In the genomic region with DNA sequence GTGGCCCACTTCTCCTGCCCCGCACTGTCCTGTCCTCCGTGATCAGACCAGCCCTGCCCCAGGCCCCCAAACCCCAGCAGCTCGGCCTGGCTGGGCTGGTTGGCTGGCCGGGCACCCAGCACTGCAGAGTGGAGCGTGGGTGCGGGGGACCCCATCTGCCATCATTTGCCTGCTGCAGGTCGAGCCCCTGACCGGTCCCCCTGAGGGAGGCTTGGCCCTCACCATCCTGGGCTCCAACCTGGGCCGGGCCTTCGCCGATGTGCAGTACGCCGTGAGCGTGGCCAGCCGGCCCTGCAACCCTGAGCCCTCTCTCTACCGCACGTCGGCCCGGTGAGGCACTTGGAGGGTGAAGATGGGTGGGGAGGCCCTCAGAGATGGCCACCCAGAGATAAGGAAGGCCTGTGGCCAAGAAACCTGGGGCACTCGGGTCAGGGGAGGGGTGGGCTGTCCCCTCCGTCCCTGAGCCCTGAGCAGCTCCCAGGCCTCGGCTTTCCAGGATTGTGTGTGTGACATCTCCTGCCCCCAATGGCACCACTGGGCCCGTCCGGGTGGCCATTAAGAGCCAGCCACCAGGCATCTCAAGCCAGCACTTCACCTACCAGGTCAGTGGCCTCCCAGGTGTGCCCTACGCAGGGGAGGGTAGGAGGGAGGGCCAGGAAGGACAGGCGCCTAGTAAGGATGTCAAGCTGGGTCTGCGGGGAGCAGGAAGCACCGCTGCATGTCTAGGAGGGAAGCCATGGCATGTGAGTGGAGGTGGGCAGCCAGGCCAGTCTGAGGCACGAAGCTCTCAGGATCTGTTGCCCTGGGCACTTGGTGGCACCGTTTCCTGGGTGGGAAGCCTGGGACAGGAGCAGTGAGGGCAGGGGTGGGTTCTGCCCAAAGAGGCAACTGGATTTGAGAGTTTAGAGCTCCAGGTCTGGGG, we compare ENCODE assay signal across 18 cellular contexts. TPM values are rescaled to one million over a fixed set of nuclear protein-coding genes. Genes with fewer than 3 reads are reported as not detected.
DNase-seq lines count a peak whose midpoint lies in the region; ATAC-seq and TF ChIP-seq lines count a peak whose summit lies in the region.
"Had no signal": no experiment of that assay in that cellular context is flagged by ENCODE, and none has a peak within 500 bp of the region (broad histone marks: within the 10 kb centered on the region; RNA-seq: fewer than 3 reads in every experiment).

No MANE protein-coding gene starts in this region.

- CTCF ChIA-PET in activated naive CD4-positive, alpha-beta T cell treated with anti-CD3 and anti-CD28 coated beads, Interleukin-2, amount 10 ng/mL, durations not matched to agents 7 days and 5 days (lab: Charles Lee), result interaction anchor here (1.4 kb wide), 1 partner anchor 175 kb away, joined by 3 read pairs; no protein-coding TSS in a partner anchor
- CTCF ChIA-PET in activated naive CD4-positive, alpha-beta T cell treated with anti-CD3 and anti-CD28 coated beads for 36 hours (lab: Charles Lee), result no interaction called here

- intact Hi-C loops in activated naive CD4-positive, alpha-beta T cell treated with anti-CD3 and anti-CD28 coated beads for 36 hours (cut with micrococcal nuclease), result no loop called here
- intact Hi-C loops in sciatic nerve (cut with DNase I), result no loop called here

- H3K27ac ChIP-seq in endodermal cell (ENCODE audit: low read depth, low read length), result no peak overlapping the region
- H3K27ac ChIP-seq: GM23248, HL-60, SJCRH30 had no signal

- 86 to 100% methylated on average over 1 to 30 of the region's 30 CpGs for WGBS in endodermal cell (ENCODE audit: insufficient coverage in 1 of 2, insufficient read length in 1 of 2), 2 experiments

- peak; percentile 3 for DNase-seq in activated naive CD4-positive, alpha-beta T cell treated with anti-CD3 and anti-CD28 coated beads, Interleukin-2, amount 10 ng/mL, durations not matched to agents 7 days and 5 days
- DNase-seq in activated naive CD4-positive, alpha-beta T cell treated with anti-CD3 and anti-CD28 coated beads for 36 hours, result no peak
- DNase-seq in GM10266 (ENCODE audit: extremely low spot score), result peak; percentile 8
- peak; percentile 28 for DNase-seq in endodermal cell
- DNase-seq in sciatic nerve (ENCODE audit: low spot score), result peak; percentile 52
- no peak for DNase-seq in NCI-H2196 treated with DMSO at 0.1 percent for 48 hours (lab: John Stamatoyannopoulos, UW; ENCODE audit: unreplicated experiment)
- no peak for DNase-seq in MV-4-11 (lab: John Stamatoyannopoulos, UW)
- DNase-seq: COR-L47, GM23248, NCI-H1417 treated with DMSO at 0.1 percent for 48 hours, NCI-H2029, NCI-H2171, NCI-H748 treated with DMSO at 0.1 percent for 48 hours, RPMI8226, SJCRH30 had no signal

- no peaks in the 10 kb centered on the region for H3K9me3 ChIP-seq in endodermal cell (ENCODE audit: control insufficient read depth, low read length)
- H3K9me3 ChIP-seq: SJCRH30 had no signal

- no peak overlapping the region for H3K4me3 ChIP-seq in endodermal cell (ENCODE audit: low read length)
- H3K4me3 ChIP-seq: GM23248, SJCRH30 had no signal

- H3K9ac ChIP-seq in endodermal cell (ENCODE audit: extremely low read depth, low read length, poor library complexity, severe bottlenecking), result no peak overlapping the region
- H3K9ac ChIP-seq: GM23248 had no signal

- H3K4me1 Mint-ChIP-seq in activated naive CD4-positive, alpha-beta T cell treated with anti-CD3 and anti-CD28 coated beads, Interleukin-2, amount 10 ng/mL, durations not matched to agents 7 days and 5 days, result peaks cover 2% of the 10 kb centered on the region
- no peaks in the 10 kb centered on the region for H3K4me1 Mint-ChIP-seq in activated naive CD4-positive, alpha-beta T cell treated with anti-CD3 and anti-CD28 coated beads for 36 hours (ENCODE audit: low read depth)
- no peaks in the 10 kb centered on the region for H3K4me1 Mint-ChIP-seq in endodermal cell

- no peak overlapping the region for H3K27ac Mint-ChIP-seq in activated naive CD4-positive, alpha-beta T cell treated with anti-CD3 and anti-CD28 coated beads, Interleukin-2, amount 10 ng/mL, durations not matched to agents 7 days and 5 days
- no peak overlapping the region for H3K27ac Mint-ChIP-seq in activated naive CD4-positive, alpha-beta T cell treated with anti-CD3 and anti-CD28 coated beads for 36 hours
- no peak overlapping the region for H3K27ac Mint-ChIP-seq in endodermal cell

- no peaks in the 10 kb centered on the region for H3K27me3 ChIP-seq in endodermal cell (ENCODE audit: control insufficient read depth, insufficient read depth, low read length, poor library complexity, severe bottlenecking)
- H3K27me3 ChIP-seq: SJCRH30 had no signal

- H3K27me3 Mint-ChIP-seq in activated naive CD4-positive, alpha-beta T cell treated with anti-CD3 and anti-CD28 coated beads, Interleukin-2, amount 10 ng/mL, durations not matched to agents 7 days and 5 days, result no peaks in the 10 kb centered on the region
- H3K27me3 Mint-ChIP-seq in activated naive CD4-positive, alpha-beta T cell treated with anti-CD3 and anti-CD28 coated beads for 36 hours (ENCODE audit: low read depth), result no peaks in the 10 kb centered on the region
- no peaks in the 10 kb centered on the region for H3K27me3 Mint-ChIP-seq in endodermal cell (ENCODE audit: insufficient read depth)

- no peaks in the 10 kb centered on the region for H3K9me3 Mint-ChIP-seq in activated naive CD4-positive, alpha-beta T cell treated with anti-CD3 and anti-CD28 coated beads, Interleukin-2, amount 10 ng/mL, durations not matched to agents 7 days and 5 days
- no peaks in the 10 kb centered on the region for H3K9me3 Mint-ChIP-seq in activated naive CD4-positive, alpha-beta T cell treated with anti-CD3 and anti-CD28 coated beads for 36 hours
- peaks cover 32% of the 10 kb centered on the region for H3K9me3 Mint-ChIP-seq in endodermal cell

- H3K4me3 Mint-ChIP-seq in activated naive CD4-positive, alpha-beta T cell treated with anti-CD3 and anti-CD28 coated beads, Interleukin-2, amount 10 ng/mL, durations not matched to agents 7 days and 5 days, result no peak overlapping the region
- no peak overlapping the region for H3K4me3 Mint-ChIP-seq in activated naive CD4-positive, alpha-beta T cell treated with anti-CD3 and anti-CD28 coated beads for 36 hours
- no peak overlapping the region for H3K4me3 Mint-ChIP-seq in endodermal cell

- no peaks in the 10 kb centered on the region for H3K4me1 ChIP-seq in endodermal cell (ENCODE audit: control insufficient read depth, insufficient read depth, low read length)
- H3K4me1 ChIP-seq: SJCRH30 had no signal

- ATAC-seq in sciatic nerve, result no peak
- ATAC-seq in GM18502 (IDR thresholded peaks at IDR 0.05; ENCODE audit: poor library complexity, unreplicated experiment), result no peak
- ATAC-seq: HCT116 had no signal

- no peaks in the 10 kb centered on the region for H3K36me3 Mint-ChIP-seq in activated naive CD4-positive, alpha-beta T cell treated with anti-CD3 and anti-CD28 coated beads, Interleukin-2, amount 10 ng/mL, durations not matched to agents 7 days and 5 days
- no peaks in the 10 kb centered on the region for H3K36me3 Mint-ChIP-seq in activated naive CD4-positive, alpha-beta T cell treated with anti-CD3 and anti-CD28 coated beads for 36 hours (ENCODE audit: low read depth)
- no peaks in the 10 kb centered on the region for H3K36me3 Mint-ChIP-seq in endodermal cell (ENCODE audit: low read depth)

- no peaks in the 10 kb centered on the region for H3K36me3 ChIP-seq in endodermal cell (ENCODE audit: control insufficient read depth, insufficient read depth, low read length)
- H3K36me3 ChIP-seq: SJCRH30 had no signal

- TF ChIP-seq CTCF in GM10266 (IDR thresholded peaks at IDR 0.05; ENCODE audit: control insufficient read depth, insufficient read depth, low read depth, missing control alignments) (no peak), endodermal cell (conservative IDR thresholded peaks at IDR 0.05) (no peak)

RNA-seq across cellular contexts. Expression of gene PLXNB3, which starts 7.9 kb away (rescaled TPM):
- total RNA-seq in activated naive CD4-positive, alpha-beta T cell treated with anti-CD3 and anti-CD28 coated beads for 36 hours, result under 1 TPM; 0.05 to 0.44 TPM
- total RNA-seq in endodermal cell (1 to 10 TPM; 1.1 TPM), sciatic nerve (73.1 TPM)
- polyA plus RNA-seq in endodermal cell (2013, experiment 1 of 2), result 4.5 TPM
- 2.6 TPM for polyA plus RNA-seq in endodermal cell (2013, experiment 2 of 2)

RNA-seq across cellular contexts. Expression of gene SRPK3, which starts 8.9 kb away (rescaled TPM):
- total RNA-seq in activated naive CD4-positive, alpha-beta T cell treated with anti-CD3 and anti-CD28 coated beads for 36 hours, result not detected
- not detected for total RNA-seq in endodermal cell
- polyA plus RNA-seq in endodermal cell (2013, experiment 1 of 2), result 0.32 TPM
- polyA plus RNA-seq in endodermal cell (2013, experiment 2 of 2), result not detected
- 1.1 TPM for total RNA-seq in sciatic nerve

RNA-seq across cellular contexts. Expression of gene IDH3G, which starts 22.2 kb away (rescaled TPM):
- 10 to 100 TPM; 46.3 to 49.9 TPM for total RNA-seq in activated naive CD4-positive, alpha-beta T cell treated with anti-CD3 and anti-CD28 coated beads for 36 hours
- total RNA-seq in endodermal cell (10 to 100 TPM; 39.5 to 45.0 TPM), sciatic nerve (39.9 TPM)
- polyA plus RNA-seq in endodermal cell (2013, experiment 1 of 2), result 53.1 TPM
- polyA plus RNA-seq in endodermal cell (2013, experiment 2 of 2), result 48.6 TPM

RNA-seq across cellular contexts. Expression of gene SSR4, which starts 22.5 kb away (rescaled TPM):
- total RNA-seq in activated naive CD4-positive, alpha-beta T cell treated with anti-CD3 and anti-CD28 coated beads for 36 hours, result 100 to 1,000 TPM; 148 to 152 TPM
- total RNA-seq in endodermal cell, result 100 to 1,000 TPM; 220 to 236 TPM
- 275 TPM for polyA plus RNA-seq in endodermal cell (2013, experiment 1 of 2)
- polyA plus RNA-seq in endodermal cell (2013, experiment 2 of 2), result 267 TPM
- 110 TPM for total RNA-seq in sciatic nerve

RNA-seq across cellular contexts. Expression of gene ABCD1, which starts 47.3 kb away (rescaled TPM):
- 1 to 10 TPM; 2.5 to 3.4 TPM for total RNA-seq in activated naive CD4-positive, alpha-beta T cell treated with anti-CD3 and anti-CD28 coated beads for 36 hours
- total RNA-seq in endodermal cell, result 10 to 100 TPM; 17.9 to 18.2 TPM
- polyA plus RNA-seq in endodermal cell (2013, experiment 1 of 2), result 12.6 TPM
- 15.8 TPM for polyA plus RNA-seq in endodermal cell (2013, experiment 2 of 2)
- total RNA-seq in sciatic nerve, result 10.1 TPM

Comparison
In these comparisons a context has a peak if more than half of its experiments do, and no peak if none do; other contexts are left out.
1. DNase-seq: peak in activated naive CD4-positive, alpha-beta T cell treated with anti-CD3 and anti-CD28 coated beads, Interleukin-2, amount 10 ng/mL, durations not matched to agents 7 days and 5 days (single experiment), GM10266 (single experiment), endodermal cell (single experiment) and sciatic nerve (single experiment); none in activated naive CD4-positive, alpha-beta T cell treated with anti-CD3 and anti-CD28 coated beads for 36 hours (single experiment), NCI-H2196 treated with DMSO at 0.1 percent for 48 hours (single experiment) and MV-4-11 (single experiment).
2. RNA of gene PLXNB3, which starts 7.9 kb away (total RNA-seq): 73.1 TPM in sciatic nerve (single experiment); 1.1 TPM in endodermal cell and 0.05 to 0.44 TPM in activated naive CD4-positive, alpha-beta T cell treated with anti-CD3 and anti-CD28 coated beads for 36 hours; every median in the first group is over 10 times any median in the second.